Comparison of ENCODE assay signal across 16 cellular contexts in the genomic region with DNA sequence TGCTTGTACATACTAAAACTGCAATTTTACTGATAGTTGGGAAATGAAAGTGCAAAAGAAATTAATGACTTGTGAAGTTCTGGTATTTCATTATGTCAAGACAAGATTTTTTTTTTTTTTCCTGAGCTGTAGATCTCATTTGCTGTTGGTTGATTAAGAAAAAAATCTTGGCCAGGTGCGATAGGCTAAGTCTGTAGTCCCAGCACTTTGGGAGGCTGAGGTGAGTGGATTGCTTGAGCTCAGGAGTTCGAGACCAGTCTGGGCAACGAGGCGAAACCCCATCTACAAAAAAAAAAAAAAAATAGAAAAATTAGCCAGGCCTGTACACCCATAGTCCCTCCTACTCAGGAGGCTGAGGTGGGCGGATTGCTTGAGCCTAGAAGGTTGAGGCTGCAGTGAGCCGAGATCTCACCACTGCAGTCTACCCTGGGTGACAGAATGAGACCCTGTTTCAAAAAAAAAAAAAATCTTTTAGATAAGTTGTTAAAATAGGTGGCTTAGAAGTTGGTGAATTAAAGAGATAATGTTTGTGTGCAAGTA. TPM values are rescaled to one million over a fixed set of nuclear protein-coding genes. Genes with fewer than 3 reads are reported as not detected.
A peak's percentile ranks its signal among the peaks of the same experiment; 100 is the strongest.
DNase-seq lines count a peak whose midpoint lies in the region; ATAC-seq, FAIRE-seq and TF ChIP-seq lines count a peak whose summit lies in the region.
"Had no signal": no experiment of that assay in that cellular context is flagged by ENCODE, and none has a peak within 500 bp of the region (broad histone marks: within the 10 kb centered on the region; RNA-seq: fewer than 3 reads in every experiment).

No MANE protein-coding gene starts in this region.

- peaks cover 92% of the 10 kb centered on the region for H3K79me2 ChIP-seq in SU-DHL-6 (ENCODE audit: insufficient read depth, low read length)
- H3K79me2 ChIP-seq in K562 (ENCODE audit: control insufficient read depth, insufficient read depth, low read length), result peaks cover 94% of the 10 kb centered on the region
- peaks cover 87% of the 10 kb centered on the region for H3K79me2 ChIP-seq in PC-9 (ENCODE audit: low read depth)

- H3K27me3 ChIP-seq in SU-DHL-6 (ENCODE audit: low read length) (no peaks in the 10 kb centered on the region), K562 (ENCODE audit: control insufficient read depth in 2 of 2, insufficient read depth in 2 of 2, low read length in 2 of 2) (no peaks in the 10 kb centered on the region), Peyer's patch (no peaks in the 10 kb centered on the region), PC-9 (ENCODE audit: insufficient read depth, low read depth) (no peaks in the 10 kb centered on the region)
- H3K27me3 ChIP-seq: vagina had no signal

- no peaks in the 10 kb centered on the region for H3K9me3 ChIP-seq in SU-DHL-6 (ENCODE audit: insufficient read depth, low read length)
- H3K9me3 ChIP-seq in K562 (replicated peaks; ENCODE audit: control insufficient read depth, insufficient read depth, low read depth, low read length), result no peaks in the 10 kb centered on the region; the same call in 1 of the 2 replicates
- H3K9me3 ChIP-seq in Peyer's patch, result no peaks in the 10 kb centered on the region
- H3K9me3 ChIP-seq in PC-9 (ENCODE audit: insufficient read depth, low read depth), result no peaks in the 10 kb centered on the region
- H3K9me3 ChIP-seq: prostate gland, vagina had no signal

- H3K27ac ChIP-seq in SU-DHL-6 (ENCODE audit: low read depth, low read length) (peak overlapping the region; percentile 90), K562 (ENCODE audit: extremely low read depth, low read depth, low read length) (no peak overlapping the region), Peyer's patch (peak overlapping the region in 1 of 4 donors; percentile 70), PC-9 (no peak overlapping the region)
- H3K27ac ChIP-seq: prostate gland, vagina had no signal

- 92% methylated on average over 5 of the region's 6 CpGs for WGBS in K562 (ENCODE audit: insufficient coverage, low coverage, missing lambda C conversion rate)

- H3K4me1 ChIP-seq in K562 (replicated peaks in 1 of 2; ENCODE audit: control insufficient read depth in 2 of 2, insufficient read depth in 2 of 2, low read length in 2 of 2) (no peaks in the 10 kb centered on the region; a peak in 2 of 5 replicates), Peyer's patch (peaks cover 0 to 22% (median 13%) of the 10 kb centered on the region in 4 donors), PC-9 (replicated peaks; ENCODE audit: insufficient read depth) (peaks cover 28% of the 10 kb centered on the region)
- H3K4me1 ChIP-seq: prostate gland had no signal

- ATAC-seq in K562 (peak; percentile 47; the same call in 2 of the 3 replicates), left lobe of liver (no peak)

- H3K9me2 ChIP-seq in SU-DHL-6 (replicated peaks; ENCODE audit: insufficient read depth, low read length) (no peaks in the 10 kb centered on the region), PC-9 (ENCODE audit: insufficient read depth) (no peaks in the 10 kb centered on the region)

- no peaks in the 10 kb centered on the region for H3K9me1 ChIP-seq in K562 (ENCODE audit: control insufficient read depth, insufficient read depth, low read length)

- CTCF ChIA-PET in K562 (lab: Yijun Ruan, JAX; ENCODE audit: low intra/inter-chr PET ratio), result no interaction called here
- CTCF ChIA-PET in HEK293T (lab: Yijun Ruan, JAX), result no interaction called here
- CTCF ChIA-PET in PC-9 (lab: Charles Lee), result interaction anchor here (0.7 kb wide), 1 partner anchor 106 kb away, joined by 4 read pairs; no protein-coding TSS in a partner anchor

- H3K36me3 ChIP-seq in SU-DHL-6 (ENCODE audit: low read length) (no peaks in the 10 kb centered on the region; the same call in 1 of the 2 replicates), K562 (ENCODE audit: control insufficient read depth, insufficient read depth, low read length) (no peaks in the 10 kb centered on the region; the same call in 2 of the 3 replicates), Peyer's patch (no peaks in the 10 kb centered on the region), PC-9 (ENCODE audit: low read depth) (no peaks in the 10 kb centered on the region)
- H3K36me3 ChIP-seq: prostate gland, vagina had no signal

- H4K20me1 ChIP-seq in SU-DHL-6 (ENCODE audit: low read depth, low read length) (peaks cover 4% of the 10 kb centered on the region; the same call in 1 of the 2 replicates), K562 (replicated peaks; ENCODE audit: control insufficient read depth, insufficient read depth, low read length) (peaks cover under 1% of the 10 kb centered on the region; the same call in 1 of the 2 replicates), PC-9 (ENCODE audit: insufficient read depth) (no peaks in the 10 kb centered on the region)

- H3F3A ChIP-seq in SU-DHL-6 (ENCODE audit: insufficient read depth) (peaks cover 69% of the 10 kb centered on the region), PC-9 (ENCODE audit: insufficient read depth, low read depth) (peaks cover 37% of the 10 kb centered on the region; the same call in 1 of the 2 replicates)

- H2AFZ ChIP-seq in SU-DHL-6 (ENCODE audit: low read depth, low read length, severe bottlenecking) (no peak overlapping the region), K562 (ENCODE audit: low read depth, low read length) (no peak overlapping the region), PC-9 (no peak overlapping the region)

- no TSS peak for BruUV-seq in K562 (replicated peaks; lab: Mats Ljungman, UMichigan)
- no TSS peak for BruUV-seq in PC-9 (replicated peaks; lab: Mats Ljungman, UMichigan)

- H3K9ac ChIP-seq in SU-DHL-6 (ENCODE audit: low read length) (0 out of 2 replicates have a peak overlapping the region, but pooled peaks have one; percentile 1), K562 (ENCODE audit: insufficient read depth in 1 of 2, low read depth in 2 of 2, low read length in 2 of 2) (no peak overlapping the region)

- POLR2A ChIA-PET in K562 (lab: Yijun Ruan, JAX) (interaction anchor here (0.8 to 1.0 kb wide), 3 partner anchors 8 to 11 kb away, joined by 3 to 8 read pairs (median 4); no protein-coding TSS in a partner anchor), HEK293T (lab: Yijun Ruan, JAX) (interaction anchor here (1.4 kb wide), 1 partner anchor 12 kb away, joined by 5 read pairs; a partner anchor contains a TSS), PC-9 (lab: Charles Lee; ENCODE audit: unreplicated experiment) (interaction anchor here (0.7 kb wide), 1 partner anchor 61 kb away, joined by 4 read pairs; no protein-coding TSS in a partner anchor)

- peak overlapping the region; percentile 78 for H3K4me2 ChIP-seq in SU-DHL-6 (ENCODE audit: low read depth, low read length, poor library complexity, severe bottlenecking)
- H3K4me2 ChIP-seq in K562 (ENCODE audit: insufficient read depth, low read length), result no peak overlapping the region
- H3K4me2 ChIP-seq in PC-9, result no peak overlapping the region

- TF ChIP-seq EP300 in K562 (IDR thresholded peaks at IDR 0.05; ENCODE audit: low read length), result no peak

- intact Hi-C loops in K562 (cut with micrococcal nuclease) (no loop called here), PC-9 (cut with micrococcal nuclease; ENCODE audit: unreplicated experiment) (no loop called here)

- H3K4me3 ChIP-seq in SU-DHL-6 (ENCODE audit: insufficient read depth, low read length, poor library complexity, severe bottlenecking) (peak overlapping the region; percentile 19), K562 (no peak overlapping the region), Peyer's patch (no peak overlapping the region), PC-9 (no peak overlapping the region)
- H3K4me3 ChIP-seq: prostate gland, vagina had no signal

- no peak for TF ChIP-seq CTCF in SU-DHL-6 (IDR thresholded peaks at IDR 0.05; ENCODE audit: insufficient read depth, low read length, poor library complexity, severe bottlenecking)
- TF ChIP-seq CTCF in K562 (IDR thresholded peaks at IDR 0.05 in 2 of 3, conservative IDR thresholded peaks at IDR 0.05 in 1 of 3; ENCODE audit: insufficient read depth in 2 of 3, low read depth in 1 of 3, low read length in 3 of 3), result no peak
- TF ChIP-seq CTCF in Peyer's patch (IDR thresholded peaks at IDR 0.05), result no peak
- no peak for TF ChIP-seq CTCF in PC-9 (conservative IDR thresholded peaks at IDR 0.05)

- TF ChIP-seq POLR2A in K562 (conservative IDR thresholded peaks at IDR 0.05), result no peak
- no peak for TF ChIP-seq POLR2A in Peyer's patch (IDR thresholded peaks at IDR 0.05)

- in situ Hi-C loops in K562 (cut with MboI), result no loop called here

- FAIRE-seq in K562 (lab: Jason Lieb, UNC), result peak; percentile 29

- peak; percentile 39 for DNase-seq in stimulated activated CD4-positive, alpha-beta T cell treated with anti-CD3 and anti-CD28 coated beads, Interleukin-15, amount 100 ng/mL, for 24 hours
- DNase-seq in stimulated activated CD4-positive, alpha-beta T cell treated with anti-CD3 and anti-CD28 coated beads, Interleukin-4, amount 100 ng/mL, for 24 hours, result no peak
- DNase-seq in K562 (ENCODE audit: extremely low read depth in 1 of 4, low spot score in 3 of 4) (no peak), Peyer's patch (no peak), HEK293T (ENCODE audit: extremely low spot score) (no peak), left lobe of liver (ENCODE audit: low spot score) (no peak), PC-9 (no peak)
- DNase-seq: amygdala, endodermal cell, KG1, NCI-H1105, NCI-H2227 treated with DMSO at 0.1 percent for 48 hours, Right ventricle myocardium superior had no signal

- TF ChIP-seq RAD21 in K562 (CRISPR knock-in tag; conservative IDR thresholded peaks at IDR 0.05 in 1 of 2, IDR thresholded peaks at IDR 0.05 in 1 of 2), result no peak

TF ChIP-seq in HEK293T, 16 proteins besides CTCF, POLR2A, EP300 and RAD21 (continues in another document):
- TF ChIP-seq FOXK2 (IDR thresholded peaks at IDR 0.05) (no peak), TARDBP (IDR thresholded peaks at IDR 0.05) (no peak)

RNA-seq across cellular contexts. Expression of a gene that starts 12.2 kb away (rescaled TPM):
- total RNA-seq in K562 (2011; cell fraction: chromatin; rRNA removed; ENCODE audit: low replicate concordance), result 14.0 and 31.6 TPM in 2 replicates
- total RNA-seq in K562 (2011; cell fraction: nucleolus; rRNA removed), result 8.8 and 11.4 TPM in 2 replicates
- total RNA-seq in K562 (2011; cell fraction: nucleoplasm; rRNA removed), result 23.0 and 38.4 TPM in 2 replicates
- total RNA-seq in K562 (2014; rRNA removed), result 24.8 and 31.2 TPM in 2 replicates
- total RNA-seq in K562 (2014; rRNA removed; fragmentation: Illumina TruSeq; extraction: Trizol), result 40.5 and 46.8 TPM in 2 replicates
- 38.0 and 39.7 TPM in 2 replicates for total RNA-seq in K562 (2015; rRNA removed; fragmentation: Illumina TruSeq; extraction: Trizol)
- total RNA-seq in K562 (2021), result 32.7 and 34.2 TPM in 2 replicates
- polyA plus RNA-seq in K562 (2011; rRNA removed), result 30.9 and 44.3 TPM in 2 replicates
- 9.3 and 24.7 TPM in 2 replicates for polyA plus RNA-seq in K562 (2011; cell fraction: cytosol; rRNA removed)
- 6.0 and 9.8 TPM in 2 replicates for polyA plus RNA-seq in K562 (2011; cell fraction: nucleus; rRNA removed)
- polyA plus RNA-seq in K562 (2012), result 25.2 and 27.7 TPM in 2 replicates
- 30.0 and 33.8 TPM in 2 replicates for polyA plus RNA-seq in K562 (2014; fragmentation: Illumina TruSeq; extraction: Trizol)
- 10 to 100 TPM; 25.9 to 27.9 TPM for polyA plus RNA-seq in K562 (2014; fragmentation: Nextera tagmentation; extraction: Ambion mirVana)
- 27.6 and 34.3 TPM in 2 replicates for polyA plus RNA-seq in K562 (2014; rRNA removed)
- 57.8 and 58.4 TPM in 2 replicates for polyA minus RNA-seq in K562 (2011; rRNA and poly(A)+ RNA removed)
- 12.7 and 19.6 TPM in 2 replicates for polyA minus RNA-seq in K562 (2011; cell fraction: cytosol; rRNA and poly(A)+ RNA removed)
- polyA minus RNA-seq in K562 (2011; cell fraction: nucleus; rRNA and poly(A)+ RNA removed), result 11.4 and 14.8 TPM in 2 replicates
- total RNA-seq in Peyer's patch, result 100 to 1,000 TPM in 2 of 4 donors, 10 to 100 TPM in 2; 49.9 to 125 (median 91.4) TPM
- 9.9 TPM for total RNA-seq in left lobe of liver
- 27.3 and 32.8 TPM in 2 replicates for total RNA-seq in PC-9 (2021)
